ENCODE assay signal across 8 cellular contexts in the genomic region with DNA sequence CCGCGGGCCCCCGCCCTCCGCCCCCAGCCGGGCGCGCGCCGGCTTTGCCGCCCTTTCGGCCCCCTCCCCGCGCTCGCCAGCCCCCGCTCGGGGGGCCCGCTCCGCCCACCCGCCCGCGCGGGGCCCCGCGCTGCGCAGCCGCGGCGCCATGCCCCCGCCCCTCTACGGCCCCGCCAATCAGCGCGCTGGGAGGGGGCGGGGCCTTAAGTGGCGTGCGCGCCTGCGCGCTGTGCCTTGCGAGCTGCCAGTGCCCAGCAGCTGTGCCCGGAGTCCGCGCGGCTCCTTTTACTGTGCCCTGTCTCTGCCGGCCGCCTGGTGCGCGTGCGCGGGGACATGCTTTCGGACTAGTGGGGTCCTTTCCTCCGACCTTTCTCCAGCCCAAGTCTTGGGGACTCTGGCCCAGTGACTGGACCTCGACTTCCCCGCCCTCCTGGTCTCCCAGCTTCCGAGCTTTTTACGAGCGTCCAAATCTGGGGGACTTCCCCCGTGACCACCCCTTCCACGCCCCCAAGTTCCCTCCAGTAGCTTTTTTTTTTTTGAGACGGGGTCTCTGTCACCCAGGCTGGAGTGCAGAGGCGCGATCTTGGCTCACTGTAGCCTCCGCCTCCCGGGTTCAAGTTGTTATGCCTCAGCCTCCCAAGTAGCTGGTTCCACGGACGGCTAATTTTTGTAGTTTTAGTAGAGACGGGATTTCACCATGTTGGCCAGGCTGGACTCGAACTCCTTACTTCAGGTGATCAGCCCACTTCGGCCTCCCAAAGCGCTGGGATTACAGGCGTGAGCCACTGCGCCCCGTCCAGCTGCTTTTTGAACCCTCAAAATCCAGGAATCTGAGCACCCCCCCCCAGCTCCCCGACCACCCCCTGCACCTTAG. TPM values are rescaled to one million over a fixed set of nuclear protein-coding genes. Genes with fewer than 3 reads are reported as not detected.
A peak's percentile ranks its signal among the peaks of the same experiment; 100 is the strongest.
DNase-seq lines count a peak whose midpoint lies in the region; ATAC-seq and TF ChIP-seq lines count a peak whose summit lies in the region.

A gene with protein sequence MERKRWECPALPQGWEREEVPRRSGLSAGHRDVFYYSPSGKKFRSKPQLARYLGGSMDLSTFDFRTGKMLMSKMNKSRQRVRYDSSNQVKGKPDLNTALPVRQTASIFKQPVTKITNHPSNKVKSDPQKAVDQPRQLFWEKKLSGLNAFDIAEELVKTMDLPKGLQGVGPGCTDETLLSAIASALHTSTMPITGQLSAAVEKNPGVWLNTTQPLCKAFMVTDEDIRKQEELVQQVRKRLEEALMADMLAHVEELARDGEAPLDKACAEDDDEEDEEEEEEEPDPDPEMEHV (minus strand): TSS at position 111 of the 874 bp plus-strand sequence. CDS start 234 bp downstream, outside the sequence.

- peak in 2 of 4 donors; percentile 53 to 56 for TF ChIP-seq POLR2A in upper lobe of left lung (IDR thresholded peaks at IDR 0.05)

- ATAC-seq in HG02759 (IDR thresholded peaks at IDR 0.05; ENCODE audit: unreplicated experiment) (peak; percentile 68), heart right ventricle (peak; percentile 90 to 97 (median 94)), upper lobe of left lung (ENCODE audit: low FRiP score in 2 of 2) (peak; percentile 96)

- intact Hi-C loops in heart right ventricle (cut with DNase I): loop anchor here in 1 of 10 donors (1.0 kb wide), 1 partner anchor 12 kb away; a partner anchor contains a TSS
- intact Hi-C loops in posterior vena cava (cut with DNase I): no loop called here

- H3K27ac ChIP-seq in adipose tissue (ENCODE audit: low read depth, low read length) (peak within 1 kb of the TSS; percentile 81), heart right ventricle (peak within 1 kb of the TSS; percentile 85 to 99 (median 96)), upper lobe of left lung (peak within 1 kb of the TSS; percentile 91 to 97 (median 94))

- TF ChIP-seq EP300 in upper lobe of left lung (IDR thresholded peaks at IDR 0.05): no peak

- DNase-seq in GM12864 (ENCODE audit: low read depth) (peak; percentile 68), NCI-H1417 treated with DMSO at 0.1 percent for 48 hours (lab: John Stamatoyannopoulos, UW) (peak; percentile 76), T follicular helper cell (ENCODE audit: low read depth) (peak; percentile 80), heart right ventricle (peak; percentile 91 to 94), posterior vena cava (ENCODE audit: low spot score) (peak; percentile 97), upper lobe of left lung (peak; percentile 97 to 98)

- H3K4me3 ChIP-seq in GM12864 (ENCODE audit: low read depth, low read length) (peak within 1 kb of the TSS; percentile 85), heart right ventricle (peak within 1 kb of the TSS; percentile 63 to 90 (median 77)), upper lobe of left lung (peak within 1 kb of the TSS; percentile 55 to 91 (median 88))

- 3 to 7% (median 6%) methylated on average over 43 to 74 of the region's 74 CpGs for WGBS in adipose tissue, 3 donors
- 6 to 7% methylated on average over 65 to 67 of the region's 74 CpGs for WGBS in heart right ventricle, 2 donors
- 3 to 8% methylated on average over 23 to 44 of the region's 74 CpGs for WGBS in upper lobe of left lung, 2 donors

- TF ChIP-seq CTCF in GM12864 (IDR thresholded peaks at IDR 0.05; ENCODE audit: low read depth, low read length, missing control alignments): no peak
- TF ChIP-seq CTCF in heart right ventricle (IDR thresholded peaks at IDR 0.05): no peak
- TF ChIP-seq CTCF in upper lobe of left lung (IDR thresholded peaks at IDR 0.05): peak in 4 of 6 experiments; percentile 23 to 58 (median 52)

- H3K27me3 ChIP-seq in heart right ventricle: no peaks in the 10 kb centered on the region
- H3K27me3 ChIP-seq in upper lobe of left lung: no peaks in the 10 kb centered on the region

- H3K4me1 ChIP-seq in heart right ventricle (peaks cover 4 to 29% (median 26%) of the 10 kb centered on the region in 9 donors), upper lobe of left lung (peaks cover 25 to 34% (median 28%) of the 10 kb centered on the region in 4 donors)

- peaks cover 0 to 43% (median 27%) of the 10 kb centered on the region in 9 donors for H3K36me3 ChIP-seq in heart right ventricle
- H3K36me3 ChIP-seq in upper lobe of left lung: peaks cover 6 to 30% (median 17%) of the 10 kb centered on the region in 4 donors

- H3K9me3 ChIP-seq in heart right ventricle (no peaks in the 10 kb centered on the region), upper lobe of left lung (no peaks in the 10 kb centered on the region)

RNA-seq across cellular contexts. Expression of the gene that starts here (rescaled TPM):
- polyA plus RNA-seq in adipose tissue (10 to 100 TPM; 29.2 to 87.3 (median 73.1) TPM), heart right ventricle (100 to 1,000 TPM; 111 to 125 TPM)
- total RNA-seq in heart right ventricle (100 to 1,000 TPM in 1 of 10 donors, 10 to 100 TPM in 9; 34.5 to 101 (median 47.7) TPM), posterior vena cava (10 to 100 TPM; 44.2 to 53.6 TPM), upper lobe of left lung (100 to 1,000 TPM in 3 of 6 donors, 10 to 100 TPM in 3; 65.1 to 158 (median 107) TPM)

Comparison
In these comparisons a context has a peak if more than half of its experiments do, and no peak if none do; other contexts are left out.
1. Peak in every context shown above with its lines: DNase-seq, ATAC-seq, H3K4me3 ChIP-seq and H3K27ac ChIP-seq.
2. CTCF ChIP-seq: peak in upper lobe of left lung (4 of 6); none in GM12864 (single experiment) and heart right ventricle (0 of 9).